ENCODE assay signal across 8 cellular contexts in genomic region chr14:63642656-63643382, GRCh38. TPM values are rescaled to one million over a fixed set of nuclear protein-coding genes. Genes with fewer than 3 reads are reported as not detected.
DNase-seq lines count a peak whose midpoint lies in the region; ATAC-seq, FAIRE-seq and TF ChIP-seq lines count a peak whose summit lies in the region.

No MANE protein-coding gene starts in this region.

- H3K27ac ChIP-seq in adrenal gland (peak overlapping the region in 3 of 5 donors; percentile 91 to 98 (median 97)), HepG2 (ENCODE audit: extremely low read length, insufficient read depth, low read length) (peak overlapping the region; percentile 95), upper lobe of left lung (peak overlapping the region; percentile 88 to 97 (median 94))

- H3K4me3 ChIP-seq in adrenal gland (peak overlapping the region in 2 of 4 donors; percentile 24 to 69), HepG2 (replicated peaks in 1 of 3; ENCODE audit: insufficient read depth in 1 of 3, low read depth in 2 of 3, low read length in 3 of 3) (peak overlapping the region; percentile 63 to 77 (median 74)), upper lobe of left lung (peak overlapping the region in 3 of 4 donors; percentile 68 to 78 (median 73))

- in situ Hi-C loops in HepG2 (cut with HindIII; ENCODE audit: extremely low pct_ligation_motif_present, low pct_unique_long_range_greater_than_20kb) = no loop called here

- intact Hi-C loops in activated naive CD4-positive, alpha-beta T cell treated with anti-CD3 and anti-CD28 coated beads for 36 hours (cut with micrococcal nuclease) = loop anchor here (1.0 to 10.0 kb wide), 8 partner anchors 7 to 1462 kb away; partner anchors contain the start of genes MAX, SGPP1, SYNE2 and ZBTB25
- intact Hi-C loops in adrenal gland (cut with DNase I) (no loop called here), HepG2 (cut with micrococcal nuclease; ENCODE audit: unreplicated experiment) (loop anchor here (1.0 to 5.0 kb wide), 3 partner anchors 16 to 101 kb away; partner anchors contain the start of genes PPP2R5E and SGPP1)

- no TSS peak for BruUV-seq in HepG2 (replicated peaks; lab: Mats Ljungman, UMichigan)

- POLR2A ChIA-PET in HepG2 (lab: Yijun Ruan, JAX) = interaction anchor here (0.7 to 2.4 kb wide), 11 partner anchors 9 to 254 kb away, joined by 3 to 25 read pairs (median 5); partner anchors contain the start of gene PPP2R5E

- no peaks in the 10 kb centered on the region for H3K9me3 Mint-ChIP-seq in activated naive CD4-positive, alpha-beta T cell treated with anti-CD3 and anti-CD28 coated beads for 36 hours

- H2AFZ ChIP-seq in HepG2 (ENCODE audit: low read length) = no peak overlapping the region

- peak overlapping the region; percentile 91 for H3K27ac Mint-ChIP-seq in activated naive CD4-positive, alpha-beta T cell treated with anti-CD3 and anti-CD28 coated beads for 36 hours

- 69 to 72% (median 69%) methylated on average over 8 of the region's 8 CpGs for WGBS in adrenal gland, 4 donors
- 46% methylated on average over 8 of the region's 8 CpGs for WGBS in HepG2 (ENCODE audit: low lambda C conversion rate)
- WGBS in upper lobe of left lung, 2 donors = 66% methylated on average over 8 of the region's 8 CpGs

- H3K36me3 ChIP-seq in adrenal gland (replicated peaks in 1 of 2) = no peaks in the 10 kb centered on the region
- no peaks in the 10 kb centered on the region for H3K36me3 ChIP-seq in HepG2 (replicated peaks in 1 of 2; ENCODE audit: control insufficient read depth in 1 of 2, insufficient read depth in 2 of 2, low read length in 2 of 2)
- H3K36me3 ChIP-seq in upper lobe of left lung = no peaks in the 10 kb centered on the region

- peaks cover 15% of the 10 kb centered on the region for H3K36me3 Mint-ChIP-seq in activated naive CD4-positive, alpha-beta T cell treated with anti-CD3 and anti-CD28 coated beads for 36 hours (ENCODE audit: low read depth)

- no peak for TF ChIP-seq POLR2A in adrenal gland (IDR thresholded peaks at IDR 0.05)
- no peak for TF ChIP-seq POLR2A in HepG2 (IDR thresholded peaks at IDR 0.05; ENCODE audit: insufficient read depth in 1 of 2, low read depth in 2 of 2, low read length in 2 of 2)
- TF ChIP-seq POLR2A in upper lobe of left lung (IDR thresholded peaks at IDR 0.05) = no peak

- TF ChIP-seq CTCF in adrenal gland (IDR thresholded peaks at IDR 0.05) = no peak
- no peak for TF ChIP-seq CTCF in HepG2 (CRISPR knock-in tag; IDR thresholded peaks at IDR 0.05)
- TF ChIP-seq CTCF in upper lobe of left lung (IDR thresholded peaks at IDR 0.05) = peak in 1 of 6 experiments; percentile 8

- ATAC-seq in HepG2 = no peak
- no peak for ATAC-seq in upper lobe of left lung (ENCODE audit: low FRiP score in 2 of 2)
- ATAC-seq in HG02973 (IDR thresholded peaks at IDR 0.05; ENCODE audit: unreplicated experiment) = no peak

- H3K9me3 ChIP-seq in adrenal gland (replicated peaks in 1 of 3) = no peaks in the 10 kb centered on the region
- H3K9me3 ChIP-seq in HepG2 (ENCODE audit: low read length) = no peaks in the 10 kb centered on the region
- H3K9me3 ChIP-seq in upper lobe of left lung = no peaks in the 10 kb centered on the region

- TF ChIP-seq RAD21 in HepG2 (CRISPR knock-in tag; IDR thresholded peaks at IDR 0.05) = no peak

- CTCF ChIA-PET in activated naive CD4-positive, alpha-beta T cell treated with anti-CD3 and anti-CD28 coated beads for 36 hours (lab: Charles Lee) = interaction anchor here (0.6 to 4.4 kb wide), 5 partner anchors 9 to 127 kb away, joined by 3 to 20 read pairs (median 6); no protein-coding TSS in a partner anchor
- CTCF ChIA-PET in HepG2 (lab: Yijun Ruan, JAX; ENCODE audit: low intra/inter-chr PET ratio, low total read pairs) = no interaction called here

- H3K79me2 ChIP-seq in HepG2 (ENCODE audit: insufficient read depth, low read length) = peaks cover 28% of the 10 kb centered on the region

- H3K27me3 ChIP-seq in adrenal gland = no peaks in the 10 kb centered on the region
- H3K27me3 ChIP-seq in HepG2 (ENCODE audit: control insufficient read depth in 1 of 2, insufficient read depth in 2 of 2, low read length in 2 of 2) = no peaks in the 10 kb centered on the region
- no peaks in the 10 kb centered on the region for H3K27me3 ChIP-seq in upper lobe of left lung

- peak overlapping the region; percentile 78 for H3K4me2 ChIP-seq in HepG2 (ENCODE audit: low read depth, low read length)

- TF ChIP-seq EP300 in HepG2 (IDR thresholded peaks at IDR 0.05; ENCODE audit: low read depth in 2 of 2, low read length in 2 of 2) = no peak
- no peak for TF ChIP-seq EP300 in HepG2 (CRISPR knock-in tag; IDR thresholded peaks at IDR 0.05; ENCODE audit: borderline replicate concordance)
- TF ChIP-seq EP300 in upper lobe of left lung (IDR thresholded peaks at IDR 0.05) = no peak

- no peak for DNase-seq in activated naive CD4-positive, alpha-beta T cell treated with anti-CD3 and anti-CD28 coated beads for 36 hours
- DNase-seq in activated naive CD4-positive, alpha-beta T cell (lab: John Stamatoyannopoulos, UW) = no peak
- DNase-seq in adrenal gland (no peak), HepG2 (ENCODE audit: low spot score) (no peak), upper lobe of left lung (no peak), RPMI8226 (no peak), HTR-8/SVneo (ENCODE audit: insufficient read length, low spot score) (no peak)

- H4K20me1 ChIP-seq in HepG2 (ENCODE audit: insufficient read depth, low read length) = no peaks in the 10 kb centered on the region

- H3K4me3 Mint-ChIP-seq in activated naive CD4-positive, alpha-beta T cell treated with anti-CD3 and anti-CD28 coated beads for 36 hours = peak overlapping the region; percentile 76

- H3K4me1 ChIP-seq in adrenal gland (replicated peaks in 1 of 2) (peaks cover 4 to 8% of the 10 kb centered on the region in 2 donors), HepG2 (ENCODE audit: insufficient read depth, low read length) (peaks cover 39% of the 10 kb centered on the region), upper lobe of left lung (peaks cover 9 to 24% (median 12%) of the 10 kb centered on the region in 4 donors)

- H3K4me1 Mint-ChIP-seq in activated naive CD4-positive, alpha-beta T cell treated with anti-CD3 and anti-CD28 coated beads for 36 hours (ENCODE audit: low read depth) = peaks cover 46% of the 10 kb centered on the region

- peak overlapping the region; percentile 94 for H3K9ac ChIP-seq in HepG2 (ENCODE audit: insufficient read depth, low read depth, low read length)

- FAIRE-seq in HepG2 (lab: Jason Lieb, UNC) (no peak), HTR-8/SVneo (lab: Jason Lieb, UNC) (no peak)

- H3K27me3 Mint-ChIP-seq in activated naive CD4-positive, alpha-beta T cell treated with anti-CD3 and anti-CD28 coated beads for 36 hours (ENCODE audit: low read depth) = no peaks in the 10 kb centered on the region

TF ChIP-seq in HepG2, 621 proteins besides CTCF, POLR2A, EP300 and RAD21:
- TF ChIP-seq KLF16 (CRISPR knock-in tag; IDR thresholded peaks at IDR 0.05) (peak in 1 of 2 experiments; percentile 12; a peak in 1 of 4 replicates), LCORL (IDR thresholded peaks at IDR 0.05) (no peak), LCORL (CRISPR knock-in tag; IDR thresholded peaks at IDR 0.05) (no peak), MAFK (conservative IDR thresholded peaks at IDR 0.05 in 1 of 2, IDR thresholded peaks at IDR 0.05 in 1 of 2; ENCODE audit: low read length in 2 of 2) (peak; percentile 33 to 47; a peak in 3 of 4 replicates), MAFF (IDR thresholded peaks at IDR 0.05; ENCODE audit: low read depth, low read length) (peak; percentile 41; the same call in 1 of the 2 replicates)
TF ChIP-seq in HepG2: peak in this region for 3.

RNA-seq across cellular contexts. Expression of gene WDR89, which starts 1.1 kb away (rescaled TPM):
- 10 to 100 TPM; 26.7 to 27.7 TPM for total RNA-seq in activated naive CD4-positive, alpha-beta T cell treated with anti-CD3 and anti-CD28 coated beads for 36 hours
- total RNA-seq in adrenal gland (10 to 100 TPM in 5 of 8 donors, 1 to 10 TPM in 3; 2.5 to 14.8 (median 10.7) TPM), HepG2 (2016; rRNA removed; fragmentation: Illumina TruSeq; extraction: Trizol) (20.1 and 37.0 TPM in 2 replicates), upper lobe of left lung (10 to 100 TPM in 3 of 6 donors, 1 to 10 TPM in 3; 2.1 to 16.9 (median 9.1) TPM)
- polyA plus RNA-seq in adrenal gland (10 to 100 TPM in 1 of 3 donors, 1 to 10 TPM in 2; 5.2 to 19.2 (median 6.8) TPM), HepG2 (2011; rRNA removed) (4.2 and 5.2 TPM in 2 replicates)
- total RNA-seq in HepG2 (2016; cell fraction: cytosol; rRNA removed; fragmentation: Illumina TruSeq; extraction: Trizol; ENCODE audit: low read depth) = 13.0 and 15.7 TPM in 2 replicates
- 21.8 and 36.8 TPM in 2 replicates for total RNA-seq in HepG2 (2016; cell fraction: insoluble cytoplasmic fraction; rRNA removed; fragmentation: Illumina TruSeq; extraction: Trizol)
- total RNA-seq in HepG2 (2016; cell fraction: membrane; rRNA removed; fragmentation: Illumina TruSeq; extraction: Trizol) = 14.1 and 17.0 TPM in 2 replicates
- 11.0 and 12.6 TPM in 2 replicates for total RNA-seq in HepG2 (2016; cell fraction: nucleus; rRNA removed; fragmentation: Illumina TruSeq; extraction: Trizol)
- polyA plus RNA-seq in HepG2 (2011; cell fraction: cytosol; rRNA removed) = 1.5 and 3.3 TPM in 2 replicates
- polyA plus RNA-seq in HepG2 (2011; cell fraction: nucleus; rRNA removed) = 1.2 and 2.2 TPM in 2 replicates
- 8.8 and 10.4 TPM in 2 replicates for polyA plus RNA-seq in HepG2 (2012)
- 0.91 and 0.95 TPM in 2 replicates for polyA plus RNA-seq in HepG2 (2016; cell fraction: cytosol; fragmentation: Illumina TruSeq; extraction: Trizol; ENCODE audit: low read depth)
- polyA plus RNA-seq in HepG2 (2016; cell fraction: insoluble cytoplasmic fraction; fragmentation: Illumina TruSeq; extraction: Trizol; ENCODE audit: low read depth) = 19.5 and 21.1 TPM in 2 replicates
- polyA plus RNA-seq in HepG2 (2016; cell fraction: membrane; fragmentation: Illumina TruSeq; extraction: Trizol; ENCODE audit: low read depth) = 3.0 and 3.7 TPM in 2 replicates
- polyA plus RNA-seq in HepG2 (2016; cell fraction: nucleus; fragmentation: Illumina TruSeq; extraction: Trizol; ENCODE audit: insufficient read depth, low read depth) = 11.3 and 13.0 TPM in 2 replicates
- polyA minus RNA-seq in HepG2 (2011; rRNA and poly(A)+ RNA removed; ENCODE audit: low replicate concordance) = 4.7 and 6.7 TPM in 2 replicates
- 7.7 and 9.3 TPM in 2 replicates for polyA minus RNA-seq in HepG2 (2011; cell fraction: cytosol; rRNA and poly(A)+ RNA removed)
- 9.4 and 10.9 TPM in 2 replicates for polyA minus RNA-seq in HepG2 (2011; cell fraction: nucleus; rRNA and poly(A)+ RNA removed)

Comparison
In these comparisons a context has a peak if more than half of its experiments do, and no peak if none do; other contexts are left out.
1. intact Hi-C loops: an anchor here in activated naive CD4-positive, alpha-beta T cell treated with anti-CD3 and anti-CD28 coated beads for 36 hours (1.0 to 10.0 kb wide) and HepG2 (1.0 to 5.0 kb wide); none called in adrenal gland.